Comparison of ENCODE assay signal across 18 cellular contexts in the genomic region with DNA sequence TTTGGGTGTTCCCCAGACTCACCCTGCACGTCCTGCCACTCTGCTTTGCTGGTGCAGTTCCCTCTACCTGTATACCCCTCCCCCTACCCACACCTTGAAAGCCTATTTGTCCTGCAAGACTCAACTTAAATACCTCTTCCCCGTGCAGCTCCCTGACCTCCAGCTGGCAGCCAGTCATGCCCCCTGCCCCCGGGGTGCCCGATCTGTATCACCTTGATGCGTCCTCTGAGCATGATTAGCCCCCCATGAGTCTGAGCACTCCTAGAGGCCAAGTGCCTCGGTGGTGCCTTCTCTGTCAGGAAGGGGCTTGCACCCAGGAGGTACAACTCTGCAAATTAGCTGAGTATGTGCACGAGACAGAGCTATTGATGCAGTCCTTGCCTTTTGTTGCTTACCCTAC.
DNase-seq lines count a peak whose midpoint lies in the region; ATAC-seq, FAIRE-seq and TF ChIP-seq lines count a peak whose summit lies in the region.
"Had no signal": no experiment of that assay in that cellular context is flagged by ENCODE, and none has a peak within 500 bp of the region (broad histone marks: within the 10 kb centered on the region; RNA-seq: fewer than 3 reads in every experiment).

No MANE protein-coding gene starts in this region.

- no peak overlapping the region for H3K4me3 ChIP-seq in right lobe of liver
- H3K4me3 ChIP-seq in HepG2 (replicated peaks in 1 of 3; ENCODE audit: insufficient read depth in 1 of 3, low read depth in 2 of 3, low read length in 3 of 3) = no peak overlapping the region
- no peak overlapping the region for H3K4me3 ChIP-seq in stomach
- H3K4me3 ChIP-seq: BLaER1 had no signal

- peak overlapping the region; percentile 10 for H3K27ac Mint-ChIP-seq in activated CD8-positive, alpha-beta T cell treated with anti-CD3 and anti-CD28 coated beads, Interleukin-2, amount 10 ng/mL, durations not matched to agents 7 days and 5 days
- H3K27ac Mint-ChIP-seq in activated CD8-positive, alpha-beta T cell treated with anti-CD3 and anti-CD28 coated beads for 36 hours = no peak overlapping the region
- H3K27ac Mint-ChIP-seq: H9 had no signal

- intact Hi-C loops in activated CD8-positive, alpha-beta T cell treated with anti-CD3 and anti-CD28 coated beads for 36 hours (cut with micrococcal nuclease) = no loop called here
- intact Hi-C loops in right lobe of liver (cut with DNase I) = loop anchor here (10.0 kb wide), 1 partner anchor 253 kb away; no protein-coding TSS in a partner anchor
- intact Hi-C loops in HepG2 (cut with micrococcal nuclease; ENCODE audit: unreplicated experiment) = no loop called here
- intact Hi-C loops in left ventricle myocardium superior (cut with micrococcal nuclease) = no loop called here
- intact Hi-C loops in stomach (cut with DNase I; ENCODE audit: low total_unique reads) = loop anchor here (10.0 kb wide), 1 partner anchor 243 kb away; a partner anchor contains a TSS

- CTCF ChIA-PET in activated CD8-positive, alpha-beta T cell treated with anti-CD3 and anti-CD28 coated beads, Interleukin-2, amount 10 ng/mL, durations not matched to agents 7 days and 5 days (lab: Charles Lee) = interaction anchor here (0.8 to 1.0 kb wide), 2 partner anchors 91 to 249 kb away, joined by 3 read pairs; no protein-coding TSS in a partner anchor
- CTCF ChIA-PET in activated CD8-positive, alpha-beta T cell treated with anti-CD3 and anti-CD28 coated beads for 36 hours (lab: Charles Lee) = interaction anchor here (1.0 kb wide), 1 partner anchor 248 kb away, joined by 5 read pairs; no protein-coding TSS in a partner anchor
- CTCF ChIA-PET in HepG2 (lab: Yijun Ruan, JAX; ENCODE audit: low intra/inter-chr PET ratio, low total read pairs) = no interaction called here

- POLR2A ChIA-PET in activated CD8-positive, alpha-beta T cell treated with anti-CD3 and anti-CD28 coated beads, Interleukin-2, amount 10 ng/mL, durations not matched to agents 7 days and 5 days (lab: Charles Lee) = no interaction called here
- POLR2A ChIA-PET in activated CD8-positive, alpha-beta T cell treated with anti-CD3 and anti-CD28 coated beads for 36 hours (lab: Charles Lee) = no interaction called here
- POLR2A ChIA-PET in HepG2 (lab: Yijun Ruan, JAX) = interaction anchor here (0.9 kb wide), 1 partner anchor 241 kb away, joined by 3 read pairs; no protein-coding TSS in a partner anchor

- FAIRE-seq in HepG2 (lab: Jason Lieb, UNC) = no peak
- FAIRE-seq: GM12892, GM19239 had no signal

- peaks cover 2% of the 10 kb centered on the region for H3K36me3 Mint-ChIP-seq in activated CD8-positive, alpha-beta T cell treated with anti-CD3 and anti-CD28 coated beads, Interleukin-2, amount 10 ng/mL, durations not matched to agents 7 days and 5 days (ENCODE audit: low read depth)
- no peaks in the 10 kb centered on the region for H3K36me3 Mint-ChIP-seq in activated CD8-positive, alpha-beta T cell treated with anti-CD3 and anti-CD28 coated beads for 36 hours (ENCODE audit: low read depth)

- H3K27ac ChIP-seq in right lobe of liver (no peak overlapping the region), HepG2 (ENCODE audit: extremely low read length, insufficient read depth, low read length) (no peak overlapping the region), stomach (no peak overlapping the region)
- H3K27ac ChIP-seq: BLaER1 had no signal

- H3K27me3 ChIP-seq in right lobe of liver = no peaks in the 10 kb centered on the region
- no peaks in the 10 kb centered on the region for H3K27me3 ChIP-seq in HepG2 (ENCODE audit: control insufficient read depth in 1 of 2, insufficient read depth in 2 of 2, low read length in 2 of 2)
- no peaks in the 10 kb centered on the region for H3K27me3 ChIP-seq in stomach
- H3K27me3 ChIP-seq: BLaER1 had no signal

- no peaks in the 10 kb centered on the region for H3K27me3 Mint-ChIP-seq in activated CD8-positive, alpha-beta T cell treated with anti-CD3 and anti-CD28 coated beads, Interleukin-2, amount 10 ng/mL, durations not matched to agents 7 days and 5 days (ENCODE audit: low read depth)
- H3K27me3 Mint-ChIP-seq in activated CD8-positive, alpha-beta T cell treated with anti-CD3 and anti-CD28 coated beads for 36 hours = no peaks in the 10 kb centered on the region
- H3K27me3 Mint-ChIP-seq: CD8-positive, alpha-beta memory T cell had no signal

- TF ChIP-seq CTCF in activated CD8-positive, alpha-beta T cell treated with anti-CD3 and anti-CD28 coated beads for 36 hours (IDR thresholded peaks at IDR 0.05) = no peak
- TF ChIP-seq CTCF in right lobe of liver (IDR thresholded peaks at IDR 0.05) = no peak
- no peak for TF ChIP-seq CTCF in HepG2 (CRISPR knock-in tag; IDR thresholded peaks at IDR 0.05)
- TF ChIP-seq CTCF in stomach (IDR thresholded peaks at IDR 0.05) = no peak

- no peaks in the 10 kb centered on the region for H3K9me3 Mint-ChIP-seq in activated CD8-positive, alpha-beta T cell treated with anti-CD3 and anti-CD28 coated beads, Interleukin-2, amount 10 ng/mL, durations not matched to agents 7 days and 5 days (ENCODE audit: insufficient read depth)
- H3K9me3 Mint-ChIP-seq in activated CD8-positive, alpha-beta T cell treated with anti-CD3 and anti-CD28 coated beads for 36 hours = no peaks in the 10 kb centered on the region
- H3K9me3 Mint-ChIP-seq: CD8-positive, alpha-beta memory T cell; H9 had no signal

- no peaks in the 10 kb centered on the region for H3K36me3 ChIP-seq in right lobe of liver
- peaks cover 0 to 5% of the 10 kb centered on the region in 2 experiments; a peak in 1 of 5 replicates for H3K36me3 ChIP-seq in HepG2 (replicated peaks in 1 of 2; ENCODE audit: control insufficient read depth in 1 of 2, insufficient read depth in 2 of 2, low read length in 2 of 2)
- peaks cover 20 to 81% (median 79%) of the 10 kb centered on the region in 4 donors for H3K36me3 ChIP-seq in stomach
- H3K36me3 ChIP-seq: BLaER1 had no signal

- no peak overlapping the region for H3K4me3 Mint-ChIP-seq in activated CD8-positive, alpha-beta T cell treated with anti-CD3 and anti-CD28 coated beads, Interleukin-2, amount 10 ng/mL, durations not matched to agents 7 days and 5 days
- H3K4me3 Mint-ChIP-seq in activated CD8-positive, alpha-beta T cell treated with anti-CD3 and anti-CD28 coated beads for 36 hours = no peak overlapping the region
- H3K4me3 Mint-ChIP-seq: CD8-positive, alpha-beta memory T cell; H9 had no signal

- BruUV-seq in HepG2 (replicated peaks; lab: Mats Ljungman, UMichigan) = no TSS peak

- TF ChIP-seq EP300 in HepG2 (IDR thresholded peaks at IDR 0.05; ENCODE audit: low read depth in 2 of 2, low read length in 2 of 2) (no peak), HepG2 (CRISPR knock-in tag; IDR thresholded peaks at IDR 0.05; ENCODE audit: borderline replicate concordance) (no peak), stomach (IDR thresholded peaks at IDR 0.05) (no peak)

- no peak for ATAC-seq in activated CD8-positive, alpha-beta T cell treated with anti-CD3 and anti-CD28 coated beads, Interleukin-2, amount 10 ng/mL, durations not matched to agents 7 days and 5 days
- no peak for ATAC-seq in activated CD8-positive, alpha-beta T cell treated with anti-CD3 and anti-CD28 coated beads for 36 hours
- ATAC-seq in right lobe of liver (no peak), HepG2 (no peak), left ventricle myocardium superior (no peak)

- TF ChIP-seq RAD21 in HepG2 (CRISPR knock-in tag; IDR thresholded peaks at IDR 0.05) = no peak

- no peaks in the 10 kb centered on the region for H3K9me3 ChIP-seq in right lobe of liver
- H3K9me3 ChIP-seq in HepG2 (ENCODE audit: low read length) = no peaks in the 10 kb centered on the region
- H3K9me3 ChIP-seq in stomach = no peaks in the 10 kb centered on the region
- H3K9me3 ChIP-seq: BLaER1, Caco-2 had no signal

- H3K4me1 Mint-ChIP-seq in activated CD8-positive, alpha-beta T cell treated with anti-CD3 and anti-CD28 coated beads, Interleukin-2, amount 10 ng/mL, durations not matched to agents 7 days and 5 days (ENCODE audit: low read depth) = peaks cover 20% of the 10 kb centered on the region
- H3K4me1 Mint-ChIP-seq in activated CD8-positive, alpha-beta T cell treated with anti-CD3 and anti-CD28 coated beads for 36 hours (ENCODE audit: low read depth) = peaks cover 11% of the 10 kb centered on the region

- no peak overlapping the region for H3K9ac ChIP-seq in HepG2 (ENCODE audit: insufficient read depth, low read depth, low read length)
- H3K9ac ChIP-seq: BLaER1 had no signal

- H3K4me2 ChIP-seq in HepG2 (ENCODE audit: low read depth, low read length) = no peak overlapping the region
- H3K4me2 ChIP-seq: BLaER1 had no signal

- TF ChIP-seq POLR2A in right lobe of liver (IDR thresholded peaks at IDR 0.05) (no peak), HepG2 (IDR thresholded peaks at IDR 0.05; ENCODE audit: insufficient read depth in 1 of 2, low read depth in 2 of 2, low read length in 2 of 2) (no peak), stomach (IDR thresholded peaks at IDR 0.05) (no peak)

- H3K4me1 ChIP-seq in right lobe of liver (no peaks in the 10 kb centered on the region), HepG2 (ENCODE audit: insufficient read depth, low read length) (peaks cover 8% of the 10 kb centered on the region), stomach (peaks cover 0 to 6% (median 0%) of the 10 kb centered on the region in 4 donors)
- H3K4me1 ChIP-seq: Caco-2 had no signal

- H3K79me2 ChIP-seq in HepG2 (ENCODE audit: insufficient read depth, low read length) = no peaks in the 10 kb centered on the region

- in situ Hi-C loops in HepG2 (cut with HindIII; ENCODE audit: extremely low pct_ligation_motif_present, low pct_unique_long_range_greater_than_20kb) = loop anchor here (5.0 to 10.0 kb wide), 2 partner anchors 45 to 253 kb away; no protein-coding TSS in a partner anchor

- no peaks in the 10 kb centered on the region for H4K20me1 ChIP-seq in HepG2 (ENCODE audit: insufficient read depth, low read length)

- WGBS in right lobe of liver (ENCODE audit: insufficient coverage, low coverage, low lambda C conversion rate, missing lambda C conversion rate) = 76% methylated on average over 5 of the region's 7 CpGs
- 90% methylated on average over 7 of the region's 7 CpGs for WGBS in HepG2 (ENCODE audit: low lambda C conversion rate)
- WGBS in stomach, 5 donors = 77 to 88% (median 82%) methylated on average over 7 of the region's 7 CpGs

- no peak overlapping the region for H2AFZ ChIP-seq in HepG2 (ENCODE audit: low read length)

- DNase-seq in activated CD8-positive, alpha-beta T cell treated with anti-CD3 and anti-CD28 coated beads, Interleukin-2, amount 10 ng/mL, durations not matched to agents 7 days and 5 days = no peak
- no peak for DNase-seq in activated CD8-positive, alpha-beta T cell treated with anti-CD3 and anti-CD28 coated beads for 36 hours
- DNase-seq in right lobe of liver (peak in 2 of 3 donors; percentile 6 to 25), HepG2 (ENCODE audit: low spot score) (no peak), left ventricle myocardium superior (peak; percentile 18), stomach (no peak)
- no peak for DNase-seq in stimulated activated CD4-positive, alpha-beta T cell treated with anti-CD3 and anti-CD28 coated beads, Interleukin-2, amount 100 ng/mL, for 24 hours
- DNase-seq: 8988T; AML-193; Caco-2; CD8-positive, alpha-beta memory T cell; DND-41; GDM1; GOT3; H9 had no signal

TF ChIP-seq in HepG2, 621 proteins besides CTCF, POLR2A, EP300 and RAD21 (continues in another document):
- TF ChIP-seq KDM5A (IDR thresholded peaks at IDR 0.05; ENCODE audit: borderline replicate concordance, low read length) = no peak
- no peak for TF ChIP-seq ZNF615 (CRISPR knock-in tag; IDR thresholded peaks at IDR 0.05; ENCODE audit: borderline replicate concordance)
- no peak for TF ChIP-seq SUZ12 (IDR thresholded peaks at IDR 0.05; ENCODE audit: low read depth, low read length)

Comparison
In these comparisons a context has a peak if more than half of its experiments do, and no peak if none do; other contexts are left out.
1. DNase-seq: peak in right lobe of liver (2 of 3) and left ventricle myocardium superior (single experiment); none in activated CD8-positive, alpha-beta T cell treated with anti-CD3 and anti-CD28 coated beads, Interleukin-2, amount 10 ng/mL, durations not matched to agents 7 days and 5 days (single experiment), activated CD8-positive, alpha-beta T cell treated with anti-CD3 and anti-CD28 coated beads for 36 hours (single experiment), HepG2 (single experiment), stomach (single experiment) and stimulated activated CD4-positive, alpha-beta T cell treated with anti-CD3 and anti-CD28 coated beads, Interleukin-2, amount 100 ng/mL, for 24 hours (0 of 2).
2. intact Hi-C loops: an anchor here in right lobe of liver (10.0 kb wide) and stomach (10.0 kb wide); none called in activated CD8-positive, alpha-beta T cell treated with anti-CD3 and anti-CD28 coated beads for 36 hours, HepG2 and left ventricle myocardium superior.